17 cellular contexts compared by ENCODE assay signal in genomic region chr6:101703311-101703710, GRCh38.
DNase-seq lines count a peak whose midpoint lies in the region; ATAC-seq and TF ChIP-seq lines count a peak whose summit lies in the region.
"Had no signal": no experiment of that assay in that cellular context is flagged by ENCODE, and none has a peak within 500 bp of the region (broad histone marks: within the 10 kb centered on the region; RNA-seq: fewer than 3 reads in every experiment).

No MANE protein-coding gene starts in this region.

- H3K9me3 Mint-ChIP-seq in H9, result no peaks in the 10 kb centered on the region
- H3K9me3 Mint-ChIP-seq: CD4-positive, alpha-beta T cell; CD8-positive, alpha-beta T cell had no signal

- CTCF ChIA-PET in Panc1 (lab: Charles Lee), result no interaction called here

- H3K36me3 ChIP-seq in HAP-1 (replicated peaks), result no peaks in the 10 kb centered on the region
- no peaks in the 10 kb centered on the region for H3K36me3 ChIP-seq in Panc1 (ENCODE audit: control insufficient read depth, insufficient read depth, low read length)
- no peaks in the 10 kb centered on the region for H3K36me3 ChIP-seq in neuronal stem cell (replicated peaks in 1 of 2; ENCODE audit: control insufficient read depth in 2 of 2, insufficient read depth in 2 of 2, low read length in 2 of 2)
- H3K36me3 ChIP-seq: BLaER1 treated with 17β-estradiol and CSF1 and Interleukin-3, amounts not matched to agents 10 nM and 100 nM had no signal

- peaks cover 8% of the 10 kb centered on the region for H3K4me1 ChIP-seq in HAP-1
- no peaks in the 10 kb centered on the region for H3K4me1 ChIP-seq in Panc1 (ENCODE audit: control insufficient read depth, insufficient read depth, low read length)
- peaks cover 0 to 3% of the 10 kb centered on the region in 2 donors for H3K4me1 ChIP-seq in neuronal stem cell (ENCODE audit: control insufficient read depth in 2 of 2, insufficient read depth in 1 of 2, low read depth in 1 of 2, low read length in 2 of 2)
- H3K4me1 ChIP-seq in H9 (ENCODE audit: insufficient read depth, low read length), result no peaks in the 10 kb centered on the region; the same call in 1 of the 2 replicates
- H3K4me1 ChIP-seq: A549; BLaER1 treated with 17β-estradiol and CSF1 and Interleukin-3, amounts not matched to agents 10 nM and 100 nM; Caco-2 had no signal

- H3K18ac ChIP-seq in neuronal stem cell (ENCODE audit: low read length), result no peak overlapping the region
- H3K18ac ChIP-seq in H9 (ENCODE audit: insufficient read length, low read depth, low read length), result no peak overlapping the region

- no peaks in the 10 kb centered on the region for H4K20me1 ChIP-seq in H9 (ENCODE audit: control insufficient read depth, insufficient read depth, insufficient read length)
- H4K20me1 ChIP-seq: BLaER1 treated with 17β-estradiol and CSF1 and Interleukin-3, amounts not matched to agents 10 nM and 100 nM had no signal

- H3K27me3 Mint-ChIP-seq in H9 (ENCODE audit: low read depth), result peaks cover 2% of the 10 kb centered on the region; the same call in 1 of the 2 replicates
- H3K27me3 Mint-ChIP-seq: B cell; CD4-positive, alpha-beta T cell had no signal

- H3K14ac ChIP-seq in neuronal stem cell (ENCODE audit: low read length) (no peak overlapping the region), H9 (ENCODE audit: insufficient read depth, low read length) (no peak overlapping the region)

- H3K23ac ChIP-seq in neuronal stem cell (ENCODE audit: low read depth, low read length, poor library complexity) (no peak overlapping the region), H9 (ENCODE audit: insufficient read length, low read depth, low read length) (no peak overlapping the region)

- WGBS in neuronal stem cell (ENCODE audit: extremely low coverage in 2 of 2, insufficient read length in 2 of 2, insufficient replicate concordance in 1 of 2), 2 donors, result no CpG with 5 or more reads among the region's 2 CpGs
- WGBS in H9 (ENCODE audit: extremely low coverage, insufficient read length, low lambda C conversion rate), result no CpG with 5 or more reads among the region's 2 CpGs

- no peaks in the 10 kb centered on the region for H3K23me2 ChIP-seq in H9 (ENCODE audit: insufficient read length, low read depth, low read length, poor library complexity, severe bottlenecking)

- H2AK5ac ChIP-seq in neuronal stem cell (ENCODE audit: low read depth, low read length) (no peak overlapping the region), H9 (ENCODE audit: insufficient read length, low read length) (no peak overlapping the region)

- H3K4me3 ChIP-seq in HAP-1, result no peak overlapping the region
- H3K4me3 ChIP-seq in Panc1 (ENCODE audit: low read depth in 2 of 2, low read length in 2 of 2), result no peak overlapping the region
- no peak overlapping the region for H3K4me3 ChIP-seq in neuronal stem cell (ENCODE audit: low read length in 2 of 2)
- H3K4me3 ChIP-seq: A549; BLaER1 treated with 17β-estradiol and CSF1 and Interleukin-3, amounts not matched to agents 10 nM and 100 nM had no signal

- H3K56ac ChIP-seq in H9 (ENCODE audit: insufficient read length, low read depth, low read length), result no peak overlapping the region

- H2BK5ac ChIP-seq in neuronal stem cell (ENCODE audit: low read length) (no peak overlapping the region), H9 (ENCODE audit: insufficient read length, low read length) (no peak overlapping the region)

- H3K4me2 ChIP-seq in neuronal stem cell (ENCODE audit: insufficient read depth, low read length, poor library complexity, severe bottlenecking), result no peak overlapping the region
- no peak overlapping the region for H3K4me2 ChIP-seq in H9 (ENCODE audit: insufficient read depth, insufficient read length, low read length)
- H3K4me2 ChIP-seq: A549; BLaER1 treated with 17β-estradiol and CSF1 and Interleukin-3, amounts not matched to agents 10 nM and 100 nM had no signal

- H3K27me3 ChIP-seq in HAP-1 (ENCODE audit: low read depth) (no peaks in the 10 kb centered on the region), Panc1 (ENCODE audit: control insufficient read depth, insufficient read depth, low read length) (no peaks in the 10 kb centered on the region), neuronal stem cell (ENCODE audit: control insufficient read depth in 3 of 3, insufficient read depth in 3 of 3, low read depth in 1 of 3, low read length in 3 of 3) (no peaks in the 10 kb centered on the region), H9 (ENCODE audit: insufficient read depth, low read length) (no peaks in the 10 kb centered on the region)
- H3K27me3 ChIP-seq: BLaER1 treated with 17β-estradiol and CSF1 and Interleukin-3, amounts not matched to agents 10 nM and 100 nM had no signal

- H3K27ac Mint-ChIP-seq in H9, result peak overlapping the region in 1 of 3 experiments; percentile 5; a peak in 1 of 7 replicates
- H3K27ac Mint-ChIP-seq: B cell; CD4-positive, alpha-beta T cell; CD8-positive, alpha-beta T cell had no signal

- in situ Hi-C loops in HAP-1 (cut with MboI; ENCODE audit: low sequenced_read_pairs) (no loop called here), Panc1 (cut with HindIII; ENCODE audit: low pct_unique_long_range_greater_than_20kb, low sequenced_read_pairs) (no loop called here)

- intact Hi-C loops in Panc1 (cut with micrococcal nuclease; ENCODE audit: unreplicated experiment), result no loop called here

- H2BK12ac ChIP-seq in neuronal stem cell (ENCODE audit: low read length), result no peak overlapping the region
- H2BK12ac ChIP-seq in H9 (ENCODE audit: insufficient read length, low read depth, low read length), result no peak overlapping the region

- H2AFZ ChIP-seq in neuronal stem cell (ENCODE audit: low read length), result no peak overlapping the region
- no peak overlapping the region for H2AFZ ChIP-seq in H9 (ENCODE audit: low read length)

- no peak overlapping the region for H2BK20ac ChIP-seq in H9 (ENCODE audit: low read depth, low read length, poor library complexity, severe bottlenecking)

- no peak overlapping the region for H3K4ac ChIP-seq in neuronal stem cell (ENCODE audit: low read length)
- H3K4ac ChIP-seq in H9 (ENCODE audit: low read depth, low read length), result no peak overlapping the region

- H3K9ac ChIP-seq in neuronal stem cell (ENCODE audit: low read depth, low read length, poor library complexity), result no peak overlapping the region
- no peak overlapping the region for H3K9ac ChIP-seq in H9 (ENCODE audit: extremely low read depth, insufficient read length, low read length)
- H3K9ac ChIP-seq: BLaER1 treated with 17β-estradiol and CSF1 and Interleukin-3, amounts not matched to agents 10 nM and 100 nM had no signal

- H3K79me1 ChIP-seq in neuronal stem cell (ENCODE audit: low read depth, low read length) (no peaks in the 10 kb centered on the region), H9 (ENCODE audit: insufficient read depth, low read depth, low read length, poor library complexity, severe bottlenecking) (no peaks in the 10 kb centered on the region)

- no peak overlapping the region for H4K91ac ChIP-seq in neuronal stem cell (ENCODE audit: low read depth, low read length, poor library complexity)
- H4K91ac ChIP-seq in H9 (ENCODE audit: insufficient read length, low read depth, low read length), result no peak overlapping the region

- H3K9me3 ChIP-seq in HAP-1, result no peaks in the 10 kb centered on the region
- no peaks in the 10 kb centered on the region for H3K9me3 ChIP-seq in Panc1 (ENCODE audit: control insufficient read depth, insufficient read depth, low read depth, low read length)
- no peaks in the 10 kb centered on the region for H3K9me3 ChIP-seq in neuronal stem cell (replicated peaks in 1 of 2; ENCODE audit: control insufficient read depth in 2 of 2, insufficient read depth in 1 of 2, low read depth in 1 of 2, low read length in 2 of 2)
- H3K9me3 ChIP-seq in H9 (ENCODE audit: control insufficient read depth, low read depth, low read length), result no peaks in the 10 kb centered on the region
- H3K9me3 ChIP-seq: A549; BLaER1 treated with 17β-estradiol and CSF1 and Interleukin-3, amounts not matched to agents 10 nM and 100 nM; Caco-2 had no signal

- H4K8ac ChIP-seq in neuronal stem cell (ENCODE audit: low read depth, low read length) (no peak overlapping the region), H9 (replicated peaks; ENCODE audit: insufficient read length, low read depth, low read length) (no peak overlapping the region)

- no peaks in the 10 kb centered on the region for H3K79me2 ChIP-seq in H9 (ENCODE audit: insufficient read depth, low read length)

- DNase-seq in HAP-1 (ENCODE audit: low spot score in 2 of 2) (peak; percentile 15 to 76), Panc1 (ENCODE audit: low read depth, low spot score) (no peak), neuronal stem cell (ENCODE audit: low spot score) (peak; percentile 24), H9 (no peak), NCI-H2107 treated with DMSO at 0.1 percent for 48 hours (lab: John Stamatoyannopoulos, UW; ENCODE audit: unreplicated experiment) (no peak)
- DNase-seq: AML-193; Caco-2; Calu3; CD4-positive, alpha-beta T cell; CD8-positive, alpha-beta T cell; DMS79 treated with DMSO at 0.1 percent for 48 hours; GF-D8 had no signal

- H3K36me3 Mint-ChIP-seq in H9 (ENCODE audit: insufficient read depth in 1 of 3, low read depth in 3 of 3), result no peaks in the 10 kb centered on the region
- H3K36me3 Mint-ChIP-seq: CD8-positive, alpha-beta T cell had no signal

- H2BK120ac ChIP-seq in neuronal stem cell (ENCODE audit: low read depth, low read length) (no peak overlapping the region), H9 (ENCODE audit: low read depth, low read length, poor library complexity, severe bottlenecking) (no peak overlapping the region)

- H2BK15ac ChIP-seq in neuronal stem cell (ENCODE audit: low read length) (no peak overlapping the region), H9 (ENCODE audit: low read depth, low read length) (no peak overlapping the region)

- TSS peak; percentile 54 for BruUV-seq in Panc1 (replicated peaks; lab: Mats Ljungman, UMichigan)

- POLR2A ChIA-PET in Panc1 (lab: Charles Lee), result no interaction called here

- no peak for ATAC-seq in Panc1
- ATAC-seq: A549; CD8-positive, alpha-beta T cell had no signal

- H4K5ac ChIP-seq in H9 (ENCODE audit: insufficient read length, low read depth, low read length), result no peak overlapping the region

- H3K4me3 Mint-ChIP-seq in H9, result no peak overlapping the region
- H3K4me3 Mint-ChIP-seq: B cell; CD4-positive, alpha-beta T cell; CD8-positive, alpha-beta T cell had no signal

- TF ChIP-seq CTCF in Panc1 (IDR thresholded peaks at IDR 0.05) (no peak), H9 (conservative IDR thresholded peaks at IDR 0.05) (no peak)

- no peak overlapping the region for H3T11ph ChIP-seq in H9 (ENCODE audit: low read length)

- H3K4me1 Mint-ChIP-seq in H9, result peaks cover 11 to 22% of the 10 kb centered on the region in 2 experiments
- H3K4me1 Mint-ChIP-seq: B cell had no signal

- no peak overlapping the region for H3K27ac ChIP-seq in Panc1 (ENCODE audit: low read length)
- H3K27ac ChIP-seq in neuronal stem cell (replicated peaks; ENCODE audit: low read length), result no peak overlapping the region
- no peak overlapping the region for H3K27ac ChIP-seq in H9 (ENCODE audit: insufficient read length, low read depth, low read length)
- H3K27ac ChIP-seq: 22Rv1; A549; BLaER1 treated with 17β-estradiol and CSF1 and Interleukin-3, amounts not matched to agents 10 nM and 100 nM; C4-2B had no signal

Comparison
In these comparisons a context has a peak if more than half of its experiments do, and no peak if none do; other contexts are left out.
1. DNase-seq: peak in HAP-1 (2 of 2) and neuronal stem cell (single experiment); none in Panc1 (single experiment), H9 (single experiment) and NCI-H2107 treated with DMSO at 0.1 percent for 48 hours (single experiment).